In the genomic region with DNA sequence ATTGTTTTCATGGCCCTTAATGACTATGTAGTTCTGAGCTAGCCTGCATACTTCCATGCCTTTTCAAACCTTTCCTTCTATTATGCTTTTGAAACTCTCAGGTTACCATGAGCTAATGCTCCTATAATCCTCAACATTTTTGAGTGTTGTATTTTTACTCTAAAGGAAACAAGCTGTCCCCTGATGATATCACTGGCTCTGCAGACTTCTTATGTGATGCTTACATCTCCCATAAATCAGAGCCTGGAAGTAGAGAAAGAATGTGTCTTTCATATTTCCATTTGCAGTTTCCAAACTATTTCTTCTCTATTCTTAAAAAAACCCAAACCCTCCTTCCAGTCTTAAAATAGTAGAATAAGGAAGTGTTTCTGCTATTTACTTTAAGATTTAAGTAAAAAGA, we compare ENCODE assay signal across 4 cellular contexts.
"Had no signal": no experiment of that assay in that cellular context is flagged by ENCODE, and none has a peak within 500 bp of the region (broad histone marks: within the 10 kb centered on the region; RNA-seq: fewer than 3 reads in every experiment).

No MANE protein-coding gene starts in this region.

- H3K27ac Mint-ChIP-seq: GM23338, H9 had no signal

- H3K4me3 Mint-ChIP-seq: GM23338, H9 had no signal

- H3K9me3 Mint-ChIP-seq: GM23338 had no signal

- DNase-seq: H9, HCEC 1CT, IMR-90 had no signal

- H3K4me3 ChIP-seq: GM23338 had no signal
